In genomic region chr18:67682516-67682915, GRCh38 we compare ENCODE assay signal across 33 cellular contexts.
"Had no signal": no experiment of that assay in that cellular context is flagged by ENCODE, and none has a peak within 500 bp of the region (broad histone marks: within the 10 kb centered on the region; RNA-seq: fewer than 3 reads in every experiment).

No MANE protein-coding gene starts in this region.

- FAIRE-seq: bronchial epithelial cell had no signal

- H3K27me3 ChIP-seq: adrenal gland, Peyer's patch had no signal

- H3K4me3 ChIP-seq: adrenal gland, Peyer's patch had no signal

- H3K9me3 ChIP-seq: adrenal gland, Peyer's patch had no signal

- H3K36me3 ChIP-seq: adrenal gland, Peyer's patch had no signal

- H3K4me1 ChIP-seq: adrenal gland, Peyer's patch had no signal

- H3K27ac ChIP-seq: adrenal gland, Peyer's patch, VCaP had no signal

- DNase-seq: activated B cell treated with CpG ODN at 0.5 μM for 24 hours; activated CD4-positive, alpha-beta memory T cell treated with anti-CD3 and anti-CD28 coated beads for 36 hours; activated CD4-positive, alpha-beta T cell treated with anti-CD3 and anti-CD28 coated beads for 4 hours; activated CD4-positive, alpha-beta T cell treated with anti-CD3 and anti-CD28 coated beads, Interleukin-2, amount 50 U/mL, for 1 hour; activated CD4-positive, CD25-positive, alpha-beta regulatory T cell treated with anti-CD3 and anti-CD28 coated beads, Interleukin-2, amount 50 U/mL, for 72 hours; activated CD8-positive, alpha-beta memory T cell treated with anti-CD3 and anti-CD28 coated beads, Interleukin-2, amount 50 U/mL, for 4 hours; activated gamma-delta T cell treated with Interleukin-2 at 50 U/mL for 16 hours; activated naive CD4-positive, alpha-beta T cell treated with anti-CD3 and anti-CD28 coated beads for 36 hours; activated T-cell treated with anti-CD3 and anti-CD28 coated beads for 4 hours; activated T-cell treated with anti-CD3 and anti-CD28 coated beads, Interleukin-2, amount 50 U/mL, for 4 hours; adrenal gland; anterior cingulate cortex; caudate nucleus; cerebellar nuclear complex; NCI-H1105; NCI-H1417 treated with DMSO at 0.1 percent for 48 hours; NCI-H187 treated with DMSO at 0.1 percent for 48 hours; NCI-H2081; NCI-H2171 treated with DMSO at 0.1 percent for 48 hours; NCI-H226; NCI-H510A; NCI-H526; NCI-H748 treated with DMSO at 0.1 percent for 48 hours; NK-92 treated with Interleukin-12 subunit alpha and Interleukin-12 subunit beta, amount 100 ng/mL, for 24 hours; PC-3; Peyer's patch; RPMI8226; SHP77 treated with DMSO at 0.1 percent for 48 hours; T-cell; T-helper 17 cell; T-helper 9 cell had no signal
